In the genomic region with DNA sequence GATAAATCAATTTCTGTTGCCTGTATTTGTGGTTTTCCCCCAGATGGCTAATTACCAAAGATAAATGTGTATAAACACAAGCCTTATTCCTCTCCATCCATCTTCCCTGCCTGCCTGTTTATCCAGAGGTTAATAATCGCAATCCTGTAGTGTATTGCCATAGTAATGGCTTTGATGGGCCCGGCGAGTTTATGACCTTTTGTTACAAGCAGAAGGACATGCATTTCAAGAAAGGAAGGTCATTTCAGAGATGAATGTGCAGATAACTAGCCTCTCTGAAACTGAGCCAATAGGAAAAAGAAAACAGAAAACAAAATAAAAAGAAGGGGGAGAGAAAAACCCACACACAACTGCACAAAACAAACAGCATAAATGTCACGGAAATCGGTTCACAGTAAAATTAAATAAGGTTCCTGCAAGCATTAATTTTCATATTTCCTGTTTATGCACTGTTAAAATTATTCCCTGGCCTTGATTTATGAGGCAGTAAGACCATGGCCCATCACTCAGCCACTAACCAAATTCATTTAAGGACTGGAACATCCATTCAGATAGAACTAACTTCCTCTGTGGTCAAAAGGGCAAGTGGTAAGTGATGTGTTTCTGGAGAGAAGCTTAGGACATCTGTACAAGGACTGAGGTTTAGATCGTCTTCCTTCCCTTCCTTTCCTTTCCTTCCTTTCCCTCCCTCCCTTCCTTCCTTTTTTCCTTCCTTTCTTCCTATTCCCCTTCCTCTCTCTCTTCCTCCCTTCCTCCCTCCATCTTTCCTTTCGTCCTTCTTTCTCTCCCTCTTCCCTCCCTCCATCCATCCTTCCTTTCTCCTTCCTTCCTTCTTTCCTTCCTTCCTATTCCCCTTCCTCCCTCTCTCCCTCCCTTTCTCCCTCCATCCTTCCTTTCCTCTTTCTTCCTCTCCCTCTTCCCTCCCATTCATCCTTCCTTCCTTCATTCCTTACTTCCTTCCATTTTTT, we compare ENCODE assay signal across 11 cellular contexts.
A peak's percentile ranks its signal among the peaks of the same experiment; 100 is the strongest.
DNase-seq lines count a peak whose midpoint lies in the region; ATAC-seq and TF ChIP-seq lines count a peak whose summit lies in the region.
"Had no signal": no experiment of that assay in that cellular context is flagged by ENCODE, and none has a peak within 500 bp of the region (broad histone marks: within the 10 kb centered on the region; RNA-seq: fewer than 3 reads in every experiment).

No MANE protein-coding gene starts in this region.

- no peak for TF ChIP-seq CTCF in prostate gland (IDR thresholded peaks at IDR 0.05)

- H3K4me3 ChIP-seq in iPS-20b (ENCODE audit: low read length) (0 out of 2 replicates have a peak overlapping the region, but pooled peaks have one; percentile 22), prostate gland (no peak overlapping the region)

- peaks cover 39% of the 10 kb centered on the region for H3K9me3 Mint-ChIP-seq in activated T-helper 2 cell treated with anti-CD3 and anti-CD28 coated beads, Interferon-gamma antibody, Interleukin-2, Interleukin-4, amounts not matched to agents 10 μg/mL and 5 μg/mL and 100 μg/mL, durations not matched to agents 14 hours and 24 hours and 36 hours

- no peaks in the 10 kb centered on the region for H3K4me1 Mint-ChIP-seq in activated T-helper 2 cell treated with anti-CD3 and anti-CD28 coated beads, Interferon-gamma antibody, Interleukin-2, Interleukin-4, amounts not matched to agents 10 μg/mL and 5 μg/mL and 100 μg/mL, durations not matched to agents 14 hours and 24 hours and 36 hours (ENCODE audit: low read depth)

- H3K9me3 ChIP-seq in iPS-20b (ENCODE audit: insufficient read depth, low read depth, low read length) (peaks cover 9% of the 10 kb centered on the region), prostate gland (no peaks in the 10 kb centered on the region)

- TF ChIP-seq POLR2A in prostate gland (IDR thresholded peaks at IDR 0.05) = no peak

- H3K27ac Mint-ChIP-seq in activated T-helper 2 cell treated with anti-CD3 and anti-CD28 coated beads, Interferon-gamma antibody, Interleukin-2, Interleukin-4, amounts not matched to agents 10 μg/mL and 5 μg/mL and 100 μg/mL, durations not matched to agents 14 hours and 24 hours and 36 hours = no peak overlapping the region

- DNase-seq in DMS153 (lab: John Stamatoyannopoulos, UW) (peak; percentile 44), NCI-H1105 (lab: John Stamatoyannopoulos, UW) (peak; percentile 27), RPMI8226 (peak; percentile 45), prostate gland (ENCODE audit: low spot score) (no peak), NCI-H345 treated with DMSO at 0.1 percent for 48 hours (lab: John Stamatoyannopoulos, UW; ENCODE audit: unreplicated experiment) (no peak)
- no peak for DNase-seq in activated T-helper 2 cell treated with anti-CD3 and anti-CD28 coated beads, Interferon-gamma antibody, Interleukin-2, Interleukin-4, amounts not matched to agents 10 μg/mL and 5 μg/mL and 100 μg/mL, durations not matched to agents 14 hours and 24 hours and 36 hours (ENCODE audit: low spot score)
- DNase-seq: NCI-H2107, NCI-H446 treated with DMSO at 0.1 percent for 48 hours, SHP77 treated with DMSO at 0.1 percent for 48 hours had no signal

- no peak overlapping the region for H3K9ac ChIP-seq in iPS-20b (ENCODE audit: low read depth, low read length)

- H3K27me3 ChIP-seq in iPS-20b (ENCODE audit: insufficient read depth, low read length) (peaks cover 14% of the 10 kb centered on the region), prostate gland (replicated peaks; ENCODE audit: insufficient read depth) (no peaks in the 10 kb centered on the region)

- no peak for ATAC-seq in HG03521 (IDR thresholded peaks at IDR 0.05; ENCODE audit: unreplicated experiment)

- 56% methylated on average over 7 of the region's 7 CpGs for WGBS in prostate gland

- intact Hi-C loops in activated T-helper 2 cell treated with anti-CD3 and anti-CD28 coated beads, Interferon-gamma antibody, Interleukin-2, Interleukin-4, amounts not matched to agents 10 μg/mL and 5 μg/mL and 100 μg/mL, durations not matched to agents 14 hours and 24 hours and 36 hours (cut with micrococcal nuclease) = no loop called here
- intact Hi-C loops in prostate gland (cut with DNase I) = no loop called here

- no peaks in the 10 kb centered on the region for H3K27me3 Mint-ChIP-seq in activated T-helper 2 cell treated with anti-CD3 and anti-CD28 coated beads, Interferon-gamma antibody, Interleukin-2, Interleukin-4, amounts not matched to agents 10 μg/mL and 5 μg/mL and 100 μg/mL, durations not matched to agents 14 hours and 24 hours and 36 hours (ENCODE audit: low read depth)

- H3K36me3 ChIP-seq in iPS-20b (ENCODE audit: insufficient read depth, low read depth, low read length) (no peaks in the 10 kb centered on the region), prostate gland (no peaks in the 10 kb centered on the region)

- no peak overlapping the region for H3K27ac ChIP-seq in iPS-20b (ENCODE audit: low read length)
- H3K27ac ChIP-seq in prostate gland = no peak overlapping the region

- H3K4me1 ChIP-seq in iPS-20b (ENCODE audit: insufficient read depth, low read length) (peaks cover 11% of the 10 kb centered on the region; the same call in 1 of the 2 replicates), prostate gland (replicated peaks) (no peaks in the 10 kb centered on the region)

- no peaks in the 10 kb centered on the region for H3K36me3 Mint-ChIP-seq in activated T-helper 2 cell treated with anti-CD3 and anti-CD28 coated beads, Interferon-gamma antibody, Interleukin-2, Interleukin-4, amounts not matched to agents 10 μg/mL and 5 μg/mL and 100 μg/mL, durations not matched to agents 14 hours and 24 hours and 36 hours (ENCODE audit: low read depth)

- H3K4me3 Mint-ChIP-seq in activated T-helper 2 cell treated with anti-CD3 and anti-CD28 coated beads, Interferon-gamma antibody, Interleukin-2, Interleukin-4, amounts not matched to agents 10 μg/mL and 5 μg/mL and 100 μg/mL, durations not matched to agents 14 hours and 24 hours and 36 hours (ENCODE audit: low read depth) = no peak overlapping the region

Comparison
In these comparisons a context has a peak if more than half of its experiments do, and no peak if none do; other contexts are left out.
1. DNase-seq: peak in DMS153 (single experiment), NCI-H1105 (single experiment) and RPMI8226 (single experiment); none in activated T-helper 2 cell treated with anti-CD3 and anti-CD28 coated beads, Interferon-gamma antibody, Interleukin-2, Interleukin-4, amounts not matched to agents 10 μg/mL and 5 μg/mL and 100 μg/mL, durations not matched to agents 14 hours and 24 hours and 36 hours (single experiment), prostate gland (single experiment) and NCI-H345 treated with DMSO at 0.1 percent for 48 hours (single experiment).